ENCODE assay signal across 1 cellular context in genomic region chr9:129776938-129777768, GRCh38.
A peak's percentile ranks its signal among the peaks of the same experiment; 100 is the strongest.
TF ChIP-seq lines count a peak whose summit lies in the region.

No MANE protein-coding gene starts in this region.

TF ChIP-seq in K562, 482 proteins besides CTCF, POLR2A, EP300 and RAD21 (continued from another document and continues in another):
- TF ChIP-seq GTF3C2 (IDR thresholded peaks at IDR 0.05; ENCODE audit: borderline replicate concordance, extremely low read depth, insufficient read length) = no peak
- TF ChIP-seq ZNF133 (CRISPR knock-in tag; IDR thresholded peaks at IDR 0.05) = no peak
- TF ChIP-seq ZNF124 (CRISPR knock-in tag; IDR thresholded peaks at IDR 0.05) = no peak
- TF ChIP-seq ZBTB12 (CRISPR knock-in tag; IDR thresholded peaks at IDR 0.05) = peak; percentile 96
- no peak for TF ChIP-seq ZNF143 (CRISPR knock-in tag; IDR thresholded peaks at IDR 0.05)
- TF ChIP-seq ZNF639 (CRISPR knock-in tag; conservative IDR thresholded peaks at IDR 0.05 in 1 of 2, IDR thresholded peaks at IDR 0.05 in 1 of 2) = peak in 1 of 2 experiments; percentile 83; a peak in 1 of 4 replicates
- peak; percentile 83 for TF ChIP-seq ATF1 (CRISPR knock-in tag; IDR thresholded peaks at IDR 0.05)
- TF ChIP-seq ATF1 (tag; IDR thresholded peaks at IDR 0.05) = peak; percentile 99
- peak; percentile 60 to 69 for TF ChIP-seq NRF1 (conservative IDR thresholded peaks at IDR 0.05 in 1 of 2, IDR thresholded peaks at IDR 0.05 in 1 of 2)
- TF ChIP-seq FOXP4 (CRISPR knock-in tag; IDR thresholded peaks at IDR 0.05; ENCODE audit: borderline replicate concordance) = 0 out of 2 replicates have a peak, but pooled peaks have one; percentile 70
- TF ChIP-seq BCLAF1 (IDR thresholded peaks at IDR 0.05; ENCODE audit: borderline replicate concordance in 1 of 2, control insufficient read depth in 1 of 2, low read depth in 2 of 2, low read length in 1 of 2) = no peak
- no peak; a peak in 1 of 4 replicates for TF ChIP-seq ZMIZ1 (IDR thresholded peaks at IDR 0.05; ENCODE audit: low read depth in 2 of 2, low read length in 2 of 2)
- TF ChIP-seq HOXB6 (CRISPR knock-in tag; IDR thresholded peaks at IDR 0.05; ENCODE audit: borderline replicate concordance) = no peak
- TF ChIP-seq ZZZ3 (IDR thresholded peaks at IDR 0.05) = no peak
- peak; percentile 72 for TF ChIP-seq MYNN (IDR thresholded peaks at IDR 0.05)
- TF ChIP-seq MYNN (CRISPR knock-in tag; IDR thresholded peaks at IDR 0.05) = no peak
- TF ChIP-seq RHOXF2B (CRISPR knock-in tag; conservative IDR thresholded peaks at IDR 0.05) = no peak
- TF ChIP-seq DEAF1 (CRISPR knock-in tag; IDR thresholded peaks at IDR 0.05) = peak; percentile 56
- TF ChIP-seq ZNF224 (CRISPR knock-in tag; IDR thresholded peaks at IDR 0.05) = no peak
- no peak for TF ChIP-seq SPI1 (IDR thresholded peaks at IDR 0.05; ENCODE audit: borderline replicate concordance, low read depth, low read length)
- TF ChIP-seq ZNF354B (CRISPR knock-in tag; IDR thresholded peaks at IDR 0.05) = 0 out of 2 replicates have a peak, but pooled peaks have one; percentile 16
- no peak for TF ChIP-seq E2F6 (IDR thresholded peaks at IDR 0.05; ENCODE audit: borderline replicate concordance in 1 of 2, extremely low read depth in 1 of 2, insufficient read depth in 1 of 2, insufficient read length in 1 of 2, low read depth in 1 of 2, low read length in 1 of 2, poor library complexity in 1 of 2, severe bottlenecking in 1 of 2)
